In genomic region chr3:32056559-32057290, GRCh38 we compare ENCODE assay signal across 16 cellular contexts.
"Had no signal": no experiment of that assay in that cellular context is flagged by ENCODE, and none has a peak within 500 bp of the region (broad histone marks: within the 10 kb centered on the region; RNA-seq: fewer than 3 reads in every experiment).

No MANE protein-coding gene starts in this region.

- ATAC-seq: body of pancreas; naive thymus-derived CD4-positive, alpha-beta T cell; right lobe of liver; stimulated activated naive B cell treated with anti-CD40 and anti-IgM and Interleukin-4, amounts not matched to agents 10 μg/mL and 1 μg/mL and 100 μg/mL, for 72 hours; WTC11 had no signal

- H3K4me1 ChIP-seq: body of pancreas, right lobe of liver, tibial artery had no signal

- H3K27me3 ChIP-seq: body of pancreas, ovary, tibial artery had no signal

- DNase-seq: activated CD4-positive, alpha-beta T cell treated with anti-CD3 and anti-CD28 coated beads, Interleukin-2, amount 10 ng/mL, durations not matched to agents 7 days and 5 days; activated naive CD4-positive, alpha-beta T cell; body of pancreas; caudate nucleus; head of caudate nucleus; left ventricle myocardium inferior; naive thymus-derived CD4-positive, alpha-beta T cell; ovary; right lobe of liver; stimulated activated CD4-positive, alpha-beta T cell treated with anti-CD3 and anti-CD28 coated beads, Interleukin-4, amount 100 ng/mL, for 4 hours; stimulated activated naive B cell treated with anti-CD40 and anti-IgM and Interleukin-4, amounts not matched to agents 10 μg/mL and 1 μg/mL and 100 μg/mL, for 72 hours; tibial artery had no signal

- H3K9me3 ChIP-seq: body of pancreas, left ventricle myocardium inferior, ovary, right lobe of liver, tibial artery had no signal

- H3K27ac ChIP-seq: body of pancreas, coronary artery, left ventricle myocardium inferior, ovary, right lobe of liver, tibial artery had no signal

- H3K36me3 ChIP-seq: left ventricle myocardium inferior, ovary, right lobe of liver, tibial artery had no signal

- H3K4me3 ChIP-seq: body of pancreas, coronary artery, left ventricle myocardium inferior, ovary, right lobe of liver, tibial artery had no signal

- FAIRE-seq: endometrium, frontal cortex had no signal
